Comparison of ENCODE assay signal across 29 cellular contexts in genomic region chr1:224390517-224390916, GRCh38.
"Had no signal": no experiment of that assay in that cellular context is flagged by ENCODE, and none has a peak within 500 bp of the region (broad histone marks: within the 10 kb centered on the region; RNA-seq: fewer than 3 reads in every experiment).

No MANE protein-coding gene starts in this region.

- H3K27ac Mint-ChIP-seq: memory B cell; nephron; neural progenitor cell; stimulated activated effector memory CD8-positive, alpha-beta T cell treated with anti-CD3 and anti-CD28 coated beads, Interleukin-12 subunit alpha, Interleukin-12 subunit beta, amount 100 ng/mL, for 72 hours had no signal

- H3K4me2 ChIP-seq: hepatocyte, neural progenitor cell had no signal

- DNase-seq: dorsolateral prefrontal cortex; effector CD4-positive, alpha-beta T cell; foreskin fibroblast; gastrocnemius medialis; heart left ventricle; islet precursor cell; kidney glomerular epithelial cell; left colon; left ventricle myocardium superior; nucleus accumbens; sigmoid colon; stimulated activated CD4-positive, alpha-beta T cell treated with anti-CD3 and anti-CD28 coated beads, Interleukin-2, amount 100 ng/mL, for 24 hours; stimulated activated CD4-positive, alpha-beta T cell treated with anti-CD3 and anti-CD28 coated beads, Interleukin-4, amount 100 ng/mL, for 24 hours; stimulated activated naive CD4-positive, alpha-beta T cell treated with Interleukin-2 at 50 U/mL for 16 hours; stomach; thyroid gland; upper lobe of left lung had no signal

- H3K27me3 ChIP-seq: dorsolateral prefrontal cortex, gastrocnemius medialis, heart left ventricle, hepatocyte, neural progenitor cell, right atrium auricular region, sigmoid colon, stomach, thyroid gland, upper lobe of left lung had no signal

- H3K4me3 ChIP-seq: dorsolateral prefrontal cortex, gastrocnemius medialis, heart left ventricle, hepatocyte, lung, neural progenitor cell, prostate gland, right atrium auricular region, sigmoid colon, stomach, thyroid gland, upper lobe of left lung had no signal

- H3K4me3 Mint-ChIP-seq: memory B cell; nephron; neural progenitor cell; stimulated activated effector memory CD8-positive, alpha-beta T cell treated with anti-CD3 and anti-CD28 coated beads, Interleukin-12 subunit alpha, Interleukin-12 subunit beta, amount 100 ng/mL, for 72 hours had no signal

- H3K9me3 ChIP-seq: gastrocnemius medialis, heart left ventricle, prostate gland, right atrium auricular region, sigmoid colon, stomach, thyroid gland, upper lobe of left lung had no signal

- H3K27ac ChIP-seq: dorsolateral prefrontal cortex, epithelial cell of prostate, gastrocnemius medialis, heart left ventricle, hepatocyte, neural progenitor cell, prostate gland, right atrium auricular region, sigmoid colon, stomach, thyroid gland, upper lobe of left lung had no signal

- H3K27me3 Mint-ChIP-seq: memory B cell had no signal

- H3K9me3 Mint-ChIP-seq: memory B cell; nephron; neural progenitor cell; stimulated activated effector memory CD8-positive, alpha-beta T cell treated with anti-CD3 and anti-CD28 coated beads, Interleukin-12 subunit alpha, Interleukin-12 subunit beta, amount 100 ng/mL, for 72 hours had no signal

- ATAC-seq: esophagus mucosa; gastrocnemius medialis; heart left ventricle; left colon; left ventricle myocardium superior; stimulated activated effector memory CD8-positive, alpha-beta T cell treated with anti-CD3 and anti-CD28 coated beads, Interleukin-12 subunit alpha, Interleukin-12 subunit beta, amount 100 ng/mL, for 72 hours had no signal

- H2AFZ ChIP-seq: hepatocyte, neural progenitor cell had no signal

- H3K9ac ChIP-seq: neural progenitor cell had no signal

- H3K4me1 ChIP-seq: gastrocnemius medialis, neural progenitor cell, prostate gland, sigmoid colon, thyroid gland had no signal

- FAIRE-seq: colon, urothelium cell line had no signal

- H3K4me1 Mint-ChIP-seq: memory B cell, neural progenitor cell had no signal
